ENCODE assay signal across 1 cellular context in the genomic region with DNA sequence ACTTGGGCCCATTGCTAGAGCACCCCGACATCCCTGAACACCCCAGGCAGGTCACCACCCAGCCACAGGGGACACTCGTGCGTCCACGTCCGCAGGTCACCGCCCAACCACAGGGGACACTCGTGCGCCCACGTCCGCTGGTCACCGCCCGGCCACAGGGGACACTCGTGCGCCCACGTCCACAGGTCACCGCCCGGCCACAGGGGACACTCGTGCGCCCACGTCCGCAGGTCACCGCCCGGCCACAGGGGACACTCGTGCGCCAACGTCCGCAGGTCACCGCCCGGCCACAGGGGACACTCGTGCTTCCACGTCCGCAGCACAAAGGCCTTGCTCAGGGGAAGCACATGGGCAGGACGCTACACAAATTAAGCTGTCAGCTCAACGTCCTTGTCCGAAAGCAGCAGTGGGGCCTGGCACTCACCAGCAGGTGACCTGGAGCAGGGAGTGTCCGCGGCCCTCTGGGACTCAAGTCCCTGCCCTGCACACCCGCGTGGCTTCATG.
TF ChIP-seq lines count a peak whose summit lies in the region.

No MANE protein-coding gene starts in this region.

TF ChIP-seq in HepG2, 621 proteins besides CTCF, POLR2A, EP300 and RAD21 (continued from another document and continues in another):
- TF ChIP-seq, protein P1, sequence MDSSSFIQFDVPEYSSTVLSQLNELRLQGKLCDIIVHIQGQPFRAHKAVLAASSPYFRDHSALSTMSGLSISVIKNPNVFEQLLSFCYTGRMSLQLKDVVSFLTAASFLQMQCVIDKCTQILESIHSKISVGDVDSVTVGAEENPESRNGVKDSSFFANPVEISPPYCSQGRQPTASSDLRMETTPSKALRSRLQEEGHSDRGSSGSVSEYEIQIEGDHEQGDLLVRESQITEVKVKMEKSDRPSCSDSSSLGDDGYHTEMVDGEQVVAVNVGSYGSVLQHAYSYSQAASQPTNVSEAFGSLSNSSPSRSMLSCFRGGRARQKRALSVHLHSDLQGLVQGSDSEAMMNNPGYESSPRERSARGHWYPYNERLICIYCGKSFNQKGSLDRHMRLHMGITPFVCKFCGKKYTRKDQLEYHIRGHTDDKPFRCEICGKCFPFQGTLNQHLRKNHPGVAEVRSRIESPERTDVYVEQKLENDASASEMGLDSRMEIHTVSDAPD (CRISPR knock-in tag; IDR thresholded peaks at IDR 0.05) = no peak
- TF ChIP-seq, protein P2, sequence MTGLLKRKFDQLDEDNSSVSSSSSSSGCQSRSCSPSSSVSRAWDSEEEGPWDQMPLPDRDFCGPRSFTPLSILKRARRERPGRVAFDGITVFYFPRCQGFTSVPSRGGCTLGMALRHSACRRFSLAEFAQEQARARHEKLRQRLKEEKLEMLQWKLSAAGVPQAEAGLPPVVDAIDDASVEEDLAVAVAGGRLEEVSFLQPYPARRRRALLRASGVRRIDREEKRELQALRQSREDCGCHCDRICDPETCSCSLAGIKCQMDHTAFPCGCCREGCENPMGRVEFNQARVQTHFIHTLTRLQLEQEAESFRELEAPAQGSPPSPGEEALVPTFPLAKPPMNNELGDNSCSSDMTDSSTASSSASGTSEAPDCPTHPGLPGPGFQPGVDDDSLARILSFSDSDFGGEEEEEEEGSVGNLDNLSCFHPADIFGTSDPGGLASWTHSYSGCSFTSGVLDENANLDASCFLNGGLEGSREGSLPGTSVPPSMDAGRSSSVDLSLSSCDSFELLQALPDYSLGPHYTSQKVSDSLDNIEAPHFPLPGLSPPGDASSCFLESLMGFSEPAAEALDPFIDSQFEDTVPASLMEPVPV (CRISPR knock-in tag; IDR thresholded peaks at IDR 0.05) = no peak
- TF ChIP-seq FOXO1 (CRISPR knock-in tag; IDR thresholded peaks at IDR 0.05) = no peak
- no peak for TF ChIP-seq ZNF337 (CRISPR knock-in tag; IDR thresholded peaks at IDR 0.05; ENCODE audit: borderline replicate concordance, low read depth)
- TF ChIP-seq DNMT1 (CRISPR knock-in tag; IDR thresholded peaks at IDR 0.05) = peak; percentile 99
- TF ChIP-seq GTF2F1 (IDR thresholded peaks at IDR 0.05; ENCODE audit: low read length) = no peak
- peak; percentile 95 for TF ChIP-seq HOMEZ (CRISPR knock-in tag; IDR thresholded peaks at IDR 0.05; ENCODE audit: low read depth)
- no peak for TF ChIP-seq KAT7 (CRISPR knock-in tag; IDR thresholded peaks at IDR 0.05; ENCODE audit: borderline replicate concordance)
- no peak for TF ChIP-seq GLMP (CRISPR knock-in tag; IDR thresholded peaks at IDR 0.05; ENCODE audit: borderline replicate concordance)
- no peak for TF ChIP-seq ZNF44 (CRISPR knock-in tag; IDR thresholded peaks at IDR 0.05)
- TF ChIP-seq ZNF775 (CRISPR knock-in tag; IDR thresholded peaks at IDR 0.05; ENCODE audit: borderline replicate concordance) = no peak
- TF ChIP-seq CHD2 (IDR thresholded peaks at IDR 0.05; ENCODE audit: low read depth, low read length) = 0 out of 2 replicates have a peak, but pooled peaks have one; percentile 34
- TF ChIP-seq HMG20A (CRISPR knock-in tag; IDR thresholded peaks at IDR 0.05; ENCODE audit: borderline replicate concordance) = no peak
- no peak for TF ChIP-seq ZNF460 (CRISPR knock-in tag; IDR thresholded peaks at IDR 0.05; ENCODE audit: borderline replicate concordance)
- no peak for TF ChIP-seq TBP (CRISPR knock-in tag; IDR thresholded peaks at IDR 0.05)
- no peak for TF ChIP-seq ZNF451 (CRISPR knock-in tag; IDR thresholded peaks at IDR 0.05)
- TF ChIP-seq, protein P3, sequence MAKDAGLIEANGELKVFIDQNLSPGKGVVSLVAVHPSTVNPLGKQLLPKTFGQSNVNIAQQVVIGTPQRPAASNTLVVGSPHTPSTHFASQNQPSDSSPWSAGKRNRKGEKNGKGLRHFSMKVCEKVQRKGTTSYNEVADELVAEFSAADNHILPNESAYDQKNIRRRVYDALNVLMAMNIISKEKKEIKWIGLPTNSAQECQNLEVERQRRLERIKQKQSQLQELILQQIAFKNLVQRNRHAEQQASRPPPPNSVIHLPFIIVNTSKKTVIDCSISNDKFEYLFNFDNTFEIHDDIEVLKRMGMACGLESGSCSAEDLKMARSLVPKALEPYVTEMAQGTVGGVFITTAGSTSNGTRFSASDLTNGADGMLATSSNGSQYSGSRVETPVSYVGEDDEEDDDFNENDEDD (CRISPR knock-in tag; IDR thresholded peaks at IDR 0.05; ENCODE audit: borderline replicate concordance) = no peak
- no peak for TF ChIP-seq IRF2 (CRISPR knock-in tag; IDR thresholded peaks at IDR 0.05)
- TF ChIP-seq ZNF232 (CRISPR knock-in tag; IDR thresholded peaks at IDR 0.05; ENCODE audit: borderline replicate concordance) = no peak
- TF ChIP-seq PRDM4 (CRISPR knock-in tag; IDR thresholded peaks at IDR 0.05; ENCODE audit: borderline replicate concordance) = no peak
- TF ChIP-seq ZNF430 (CRISPR knock-in tag; IDR thresholded peaks at IDR 0.05) = no peak
- TF ChIP-seq ZNF225 (CRISPR knock-in tag; IDR thresholded peaks at IDR 0.05) = no peak; the same call in 1 of the 2 replicates
- no peak for TF ChIP-seq ZNF101 (CRISPR knock-in tag; IDR thresholded peaks at IDR 0.05; ENCODE audit: borderline replicate concordance, low read depth)
- 0 out of 2 replicates have a peak, but pooled peaks have one; percentile 21 for TF ChIP-seq NFYC (CRISPR knock-in tag; IDR thresholded peaks at IDR 0.05)
- TF ChIP-seq ZNF33A (CRISPR knock-in tag; IDR thresholded peaks at IDR 0.05; ENCODE audit: borderline replicate concordance) = no peak
- TF ChIP-seq ZNF367 (CRISPR knock-in tag; IDR thresholded peaks at IDR 0.05; ENCODE audit: borderline replicate concordance) = no peak
- TF ChIP-seq CBX1 (IDR thresholded peaks at IDR 0.05; ENCODE audit: low read depth) = peak; percentile 83
- no peak for TF ChIP-seq ZNF263 (CRISPR knock-in tag; IDR thresholded peaks at IDR 0.05)
- TF ChIP-seq CREBL2 (CRISPR knock-in tag; IDR thresholded peaks at IDR 0.05; ENCODE audit: borderline replicate concordance) = no peak
- TF ChIP-seq HNRNPLL (IDR thresholded peaks at IDR 0.05; ENCODE audit: low read depth, low read length, poor library complexity, severe bottlenecking) = peak; percentile 50
- no peak for TF ChIP-seq BRCA1 (CRISPR knock-in tag; IDR thresholded peaks at IDR 0.05)
- TF ChIP-seq CHD4 (IDR thresholded peaks at IDR 0.05; ENCODE audit: borderline replicate concordance, low read length) = no peak; the same call in 1 of the 2 replicates
- no peak for TF ChIP-seq ZSCAN31 (CRISPR knock-in tag; IDR thresholded peaks at IDR 0.05; ENCODE audit: low read depth)
- TF ChIP-seq ZFP1 (CRISPR knock-in tag; IDR thresholded peaks at IDR 0.05) = no peak
- TF ChIP-seq, protein P4, sequence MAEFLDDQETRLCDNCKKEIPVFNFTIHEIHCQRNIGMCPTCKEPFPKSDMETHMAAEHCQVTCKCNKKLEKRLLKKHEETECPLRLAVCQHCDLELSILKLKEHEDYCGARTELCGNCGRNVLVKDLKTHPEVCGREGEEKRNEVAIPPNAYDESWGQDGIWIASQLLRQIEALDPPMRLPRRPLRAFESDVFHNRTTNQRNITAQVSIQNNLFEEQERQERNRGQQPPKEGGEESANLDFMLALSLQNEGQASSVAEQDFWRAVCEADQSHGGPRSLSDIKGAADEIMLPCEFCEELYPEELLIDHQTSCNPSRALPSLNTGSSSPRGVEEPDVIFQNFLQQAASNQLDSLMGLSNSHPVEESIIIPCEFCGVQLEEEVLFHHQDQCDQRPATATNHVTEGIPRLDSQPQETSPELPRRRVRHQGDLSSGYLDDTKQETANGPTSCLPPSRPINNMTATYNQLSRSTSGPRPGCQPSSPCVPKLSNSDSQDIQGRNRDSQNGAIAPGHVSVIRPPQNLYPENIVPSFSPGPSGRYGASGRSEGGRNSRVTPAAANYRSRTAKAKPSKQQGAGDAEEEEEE (CRISPR knock-in tag; IDR thresholded peaks at IDR 0.05; ENCODE audit: borderline replicate concordance) = no peak
- TF ChIP-seq, protein P5, sequence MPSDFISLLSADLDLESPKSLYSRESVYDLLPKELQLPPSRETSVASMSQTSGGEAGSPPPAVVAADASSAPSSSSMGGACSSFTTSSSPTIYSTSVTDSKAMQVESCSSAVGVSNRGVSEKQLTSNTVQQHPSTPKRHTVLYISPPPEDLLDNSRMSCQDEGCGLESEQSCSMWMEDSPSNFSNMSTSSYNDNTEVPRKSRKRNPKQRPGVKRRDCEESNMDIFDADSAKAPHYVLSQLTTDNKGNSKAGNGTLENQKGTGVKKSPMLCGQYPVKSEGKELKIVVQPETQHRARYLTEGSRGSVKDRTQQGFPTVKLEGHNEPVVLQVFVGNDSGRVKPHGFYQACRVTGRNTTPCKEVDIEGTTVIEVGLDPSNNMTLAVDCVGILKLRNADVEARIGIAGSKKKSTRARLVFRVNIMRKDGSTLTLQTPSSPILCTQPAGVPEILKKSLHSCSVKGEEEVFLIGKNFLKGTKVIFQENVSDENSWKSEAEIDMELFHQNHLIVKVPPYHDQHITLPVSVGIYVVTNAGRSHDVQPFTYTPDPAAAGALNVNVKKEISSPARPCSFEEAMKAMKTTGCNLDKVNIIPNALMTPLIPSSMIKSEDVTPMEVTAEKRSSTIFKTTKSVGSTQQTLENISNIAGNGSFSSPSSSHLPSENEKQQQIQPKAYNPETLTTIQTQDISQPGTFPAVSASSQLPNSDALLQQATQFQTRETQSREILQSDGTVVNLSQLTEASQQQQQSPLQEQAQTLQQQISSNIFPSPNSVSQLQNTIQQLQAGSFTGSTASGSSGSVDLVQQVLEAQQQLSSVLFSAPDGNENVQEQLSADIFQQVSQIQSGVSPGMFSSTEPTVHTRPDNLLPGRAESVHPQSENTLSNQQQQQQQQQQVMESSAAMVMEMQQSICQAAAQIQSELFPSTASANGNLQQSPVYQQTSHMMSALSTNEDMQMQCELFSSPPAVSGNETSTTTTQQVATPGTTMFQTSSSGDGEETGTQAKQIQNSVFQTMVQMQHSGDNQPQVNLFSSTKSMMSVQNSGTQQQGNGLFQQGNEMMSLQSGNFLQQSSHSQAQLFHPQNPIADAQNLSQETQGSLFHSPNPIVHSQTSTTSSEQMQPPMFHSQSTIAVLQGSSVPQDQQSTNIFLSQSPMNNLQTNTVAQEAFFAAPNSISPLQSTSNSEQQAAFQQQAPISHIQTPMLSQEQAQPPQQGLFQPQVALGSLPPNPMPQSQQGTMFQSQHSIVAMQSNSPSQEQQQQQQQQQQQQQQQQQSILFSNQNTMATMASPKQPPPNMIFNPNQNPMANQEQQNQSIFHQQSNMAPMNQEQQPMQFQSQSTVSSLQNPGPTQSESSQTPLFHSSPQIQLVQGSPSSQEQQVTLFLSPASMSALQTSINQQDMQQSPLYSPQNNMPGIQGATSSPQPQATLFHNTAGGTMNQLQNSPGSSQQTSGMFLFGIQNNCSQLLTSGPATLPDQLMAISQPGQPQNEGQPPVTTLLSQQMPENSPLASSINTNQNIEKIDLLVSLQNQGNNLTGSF (CRISPR knock-in tag; IDR thresholded peaks at IDR 0.05) = no peak
- no peak for TF ChIP-seq ZBTB42 (CRISPR knock-in tag; IDR thresholded peaks at IDR 0.05)
- TF ChIP-seq RFX1 (IDR thresholded peaks at IDR 0.05) = no peak
- TF ChIP-seq ZNF274 (CRISPR knock-in tag; IDR thresholded peaks at IDR 0.05) = no peak
- TF ChIP-seq ZNF749 (CRISPR knock-in tag; IDR thresholded peaks at IDR 0.05; ENCODE audit: borderline replicate concordance) = no peak
- peak; percentile 87 for TF ChIP-seq RBM39 (IDR thresholded peaks at IDR 0.05; ENCODE audit: low read depth, low read length, poor library complexity, severe bottlenecking)
- TF ChIP-seq FOXP1 (IDR thresholded peaks at IDR 0.05) = no peak
- TF ChIP-seq FOXP1 (CRISPR knock-in tag; IDR thresholded peaks at IDR 0.05) = no peak
- no peak for TF ChIP-seq SP5 (CRISPR knock-in tag; IDR thresholded peaks at IDR 0.05; ENCODE audit: borderline replicate concordance, low read depth)
- TF ChIP-seq ZBTB8A (CRISPR knock-in tag; IDR thresholded peaks at IDR 0.05; ENCODE audit: borderline replicate concordance, low read depth) = no peak
- TF ChIP-seq ISL2 (CRISPR knock-in tag; IDR thresholded peaks at IDR 0.05) = no peak
- TF ChIP-seq, protein P6, sequence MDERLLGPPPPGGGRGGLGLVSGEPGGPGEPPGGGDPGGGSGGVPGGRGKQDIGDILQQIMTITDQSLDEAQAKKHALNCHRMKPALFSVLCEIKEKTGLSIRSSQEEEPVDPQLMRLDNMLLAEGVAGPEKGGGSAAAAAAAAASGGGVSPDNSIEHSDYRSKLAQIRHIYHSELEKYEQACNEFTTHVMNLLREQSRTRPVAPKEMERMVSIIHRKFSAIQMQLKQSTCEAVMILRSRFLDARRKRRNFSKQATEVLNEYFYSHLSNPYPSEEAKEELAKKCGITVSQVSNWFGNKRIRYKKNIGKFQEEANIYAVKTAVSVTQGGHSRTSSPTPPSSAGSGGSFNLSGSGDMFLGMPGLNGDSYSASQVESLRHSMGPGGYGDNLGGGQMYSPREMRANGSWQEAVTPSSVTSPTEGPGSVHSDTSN (CRISPR knock-in tag; IDR thresholded peaks at IDR 0.05) = no peak
- TF ChIP-seq CC2D1A (CRISPR knock-in tag; IDR thresholded peaks at IDR 0.05) = no peak
